In the genomic region with DNA sequence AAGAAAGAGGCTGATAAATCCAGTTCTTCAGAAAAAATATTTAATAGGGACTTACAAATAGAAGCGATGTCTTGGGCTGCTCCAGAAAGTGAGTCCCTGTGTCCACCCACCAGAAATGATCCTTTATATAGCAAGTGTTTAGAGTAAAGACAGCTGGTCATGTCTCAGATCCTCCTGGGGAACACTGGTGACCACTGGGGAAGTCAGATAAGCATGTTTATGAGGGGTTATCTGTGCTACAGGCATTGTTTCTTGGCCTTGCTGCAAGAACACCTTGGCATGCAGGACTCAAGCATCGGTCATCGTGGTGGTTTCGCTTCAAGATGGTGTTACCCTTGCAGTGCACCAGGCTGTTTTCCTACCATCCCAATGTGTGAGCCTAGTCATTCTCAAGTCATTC, we compare ENCODE assay signal across 1 cellular context.
TF ChIP-seq lines count a peak whose summit lies in the region.

No MANE protein-coding gene starts in this region.

TF ChIP-seq in K562, 482 proteins besides CTCF, POLR2A, EP300 and RAD21 (continued from another document):
- TF ChIP-seq ATF2 (CRISPR knock-in tag; IDR thresholded peaks at IDR 0.05): no peak
- TF ChIP-seq, protein P1, sequence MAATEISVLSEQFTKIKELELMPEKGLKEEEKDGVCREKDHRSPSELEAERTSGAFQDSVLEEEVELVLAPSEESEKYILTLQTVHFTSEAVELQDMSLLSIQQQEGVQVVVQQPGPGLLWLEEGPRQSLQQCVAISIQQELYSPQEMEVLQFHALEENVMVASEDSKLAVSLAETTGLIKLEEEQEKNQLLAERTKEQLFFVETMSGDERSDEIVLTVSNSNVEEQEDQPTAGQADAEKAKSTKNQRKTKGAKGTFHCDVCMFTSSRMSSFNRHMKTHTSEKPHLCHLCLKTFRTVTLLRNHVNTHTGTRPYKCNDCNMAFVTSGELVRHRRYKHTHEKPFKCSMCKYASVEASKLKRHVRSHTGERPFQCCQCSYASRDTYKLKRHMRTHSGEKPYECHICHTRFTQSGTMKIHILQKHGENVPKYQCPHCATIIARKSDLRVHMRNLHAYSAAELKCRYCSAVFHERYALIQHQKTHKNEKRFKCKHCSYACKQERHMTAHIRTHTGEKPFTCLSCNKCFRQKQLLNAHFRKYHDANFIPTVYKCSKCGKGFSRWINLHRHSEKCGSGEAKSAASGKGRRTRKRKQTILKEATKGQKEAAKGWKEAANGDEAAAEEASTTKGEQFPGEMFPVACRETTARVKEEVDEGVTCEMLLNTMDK (IDR thresholded peaks at IDR 0.05; ENCODE audit: borderline replicate concordance, insufficient read depth, low read depth, low read length, poor library complexity, severe bottlenecking): no peak
- TF ChIP-seq, protein P2, sequence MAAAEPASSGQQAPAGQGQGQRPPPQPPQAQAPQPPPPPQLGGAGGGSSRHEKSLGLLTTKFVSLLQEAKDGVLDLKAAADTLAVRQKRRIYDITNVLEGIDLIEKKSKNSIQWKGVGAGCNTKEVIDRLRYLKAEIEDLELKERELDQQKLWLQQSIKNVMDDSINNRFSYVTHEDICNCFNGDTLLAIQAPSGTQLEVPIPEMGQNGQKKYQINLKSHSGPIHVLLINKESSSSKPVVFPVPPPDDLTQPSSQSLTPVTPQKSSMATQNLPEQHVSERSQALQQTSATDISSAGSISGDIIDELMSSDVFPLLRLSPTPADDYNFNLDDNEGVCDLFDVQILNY (CRISPR knock-in tag; IDR thresholded peaks at IDR 0.05): no peak
- no peak for TF ChIP-seq ZNF668 (CRISPR knock-in tag; IDR thresholded peaks at IDR 0.05)
- TF ChIP-seq, protein P3, sequence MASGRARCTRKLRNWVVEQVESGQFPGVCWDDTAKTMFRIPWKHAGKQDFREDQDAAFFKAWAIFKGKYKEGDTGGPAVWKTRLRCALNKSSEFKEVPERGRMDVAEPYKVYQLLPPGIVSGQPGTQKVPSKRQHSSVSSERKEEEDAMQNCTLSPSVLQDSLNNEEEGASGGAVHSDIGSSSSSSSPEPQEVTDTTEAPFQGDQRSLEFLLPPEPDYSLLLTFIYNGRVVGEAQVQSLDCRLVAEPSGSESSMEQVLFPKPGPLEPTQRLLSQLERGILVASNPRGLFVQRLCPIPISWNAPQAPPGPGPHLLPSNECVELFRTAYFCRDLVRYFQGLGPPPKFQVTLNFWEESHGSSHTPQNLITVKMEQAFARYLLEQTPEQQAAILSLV (tag; IDR thresholded peaks at IDR 0.05): no peak
- TF ChIP-seq ZNF354B (CRISPR knock-in tag; IDR thresholded peaks at IDR 0.05): no peak
- TF ChIP-seq HSF4 (CRISPR knock-in tag; IDR thresholded peaks at IDR 0.05; ENCODE audit: borderline replicate concordance): no peak
- no peak for TF ChIP-seq ETV5 (CRISPR knock-in tag; IDR thresholded peaks at IDR 0.05; ENCODE audit: low read depth)
- no peak for TF ChIP-seq ZNF785 (CRISPR knock-in tag; IDR thresholded peaks at IDR 0.05)
- TF ChIP-seq ATF7 (IDR thresholded peaks at IDR 0.05): no peak
- TF ChIP-seq CREBBP (IDR thresholded peaks at IDR 0.05; ENCODE audit: low read depth, low read length): no peak
- TF ChIP-seq XRCC4 (IDR thresholded peaks at IDR 0.05; ENCODE audit: extremely low read depth, insufficient read depth, insufficient read length): no peak
- TF ChIP-seq SIN3B (IDR thresholded peaks at IDR 0.05; ENCODE audit: low read depth): no peak
- TF ChIP-seq TRIM28 (IDR thresholded peaks at IDR 0.05): no peak
- no peak for TF ChIP-seq STAT5B (CRISPR knock-in tag; IDR thresholded peaks at IDR 0.05)
- peak; percentile 32; the same call in 1 of the 2 replicates for TF ChIP-seq SMARCA4 (IDR thresholded peaks at IDR 0.05)
- no peak for TF ChIP-seq ZC3H11A (IDR thresholded peaks at IDR 0.05; ENCODE audit: low read depth, low read length)
- peak; percentile 83 for TF ChIP-seq ARID1B (IDR thresholded peaks at IDR 0.05)
- no peak for TF ChIP-seq ZNF717 (CRISPR knock-in tag; IDR thresholded peaks at IDR 0.05)
- 0 out of 4 replicates have a peak, but pooled peaks of 1 of the 2 experiments have one; percentile 25 for TF ChIP-seq TEAD1 (CRISPR knock-in tag; IDR thresholded peaks at IDR 0.05)
- TF ChIP-seq SIN3A (IDR thresholded peaks at IDR 0.05; ENCODE audit: borderline replicate concordance in 2 of 2, control insufficient read depth in 1 of 2, low read depth in 2 of 2, low read length in 2 of 2): no peak
- no peak for TF ChIP-seq ZHX1 (conservative IDR thresholded peaks at IDR 0.05; ENCODE audit: low read length)
- no peak for TF ChIP-seq WHSC1 (IDR thresholded peaks at IDR 0.05; ENCODE audit: low read length)
- TF ChIP-seq TAL1 (IDR thresholded peaks at IDR 0.05): peak; percentile 88
- TF ChIP-seq CXXC5 (CRISPR knock-in tag; IDR thresholded peaks at IDR 0.05): 0 out of 2 replicates have a peak, but pooled peaks have one; percentile 31
- TF ChIP-seq PRMT5 (CRISPR knock-in tag; IDR thresholded peaks at IDR 0.05): no peak
- TF ChIP-seq STAT5A (IDR thresholded peaks at IDR 0.05; ENCODE audit: borderline replicate concordance, low read length): peak; percentile 64; the same call in 1 of the 2 replicates
- TF ChIP-seq DEAF1 (CRISPR knock-in tag; IDR thresholded peaks at IDR 0.05): no peak
- TF ChIP-seq, protein P4, sequence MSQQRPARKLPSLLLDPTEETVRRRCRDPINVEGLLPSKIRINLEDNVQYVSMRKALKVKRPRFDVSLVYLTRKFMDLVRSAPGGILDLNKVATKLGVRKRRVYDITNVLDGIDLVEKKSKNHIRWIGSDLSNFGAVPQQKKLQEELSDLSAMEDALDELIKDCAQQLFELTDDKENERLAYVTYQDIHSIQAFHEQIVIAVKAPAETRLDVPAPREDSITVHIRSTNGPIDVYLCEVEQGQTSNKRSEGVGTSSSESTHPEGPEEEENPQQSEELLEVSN (IDR thresholded peaks at IDR 0.05; ENCODE audit: borderline replicate concordance in 1 of 2, extremely low read depth in 1 of 2, insufficient read depth in 1 of 2, insufficient read length in 1 of 2, low read depth in 1 of 2, low read length in 1 of 2, poor library complexity in 1 of 2, severe bottlenecking in 1 of 2): no peak
- no peak for TF ChIP-seq ZNF274 (IDR thresholded peaks at IDR 0.05; ENCODE audit: borderline replicate concordance, low read depth, low read length)
- no peak for TF ChIP-seq FOXA1 (IDR thresholded peaks at IDR 0.05; ENCODE audit: borderline replicate concordance)
- TF ChIP-seq IRF2 (CRISPR knock-in tag; IDR thresholded peaks at IDR 0.05): no peak
TF ChIP-seq in K562: peak in this region for 25.
